Comparison of ENCODE assay signal across 1 cellular context in genomic region chr19:702847-703246, GRCh38.
A peak's percentile ranks its signal among the peaks of the same experiment; 100 is the strongest.
TF ChIP-seq lines count a peak whose summit lies in the region.

No MANE protein-coding gene starts in this region.

TF ChIP-seq in HepG2, 621 proteins besides CTCF, POLR2A, EP300 and RAD21:
- TF ChIP-seq ZNF460 (CRISPR knock-in tag; IDR thresholded peaks at IDR 0.05; ENCODE audit: borderline replicate concordance) (peak; percentile 42; the same call in 1 of the 2 replicates), ZNF121 (CRISPR knock-in tag; IDR thresholded peaks at IDR 0.05) (peak; percentile 80), ZNF770 (CRISPR knock-in tag; IDR thresholded peaks at IDR 0.05) (peak; percentile 81; the same call in 1 of the 2 replicates), ZNF550 (CRISPR knock-in tag; IDR thresholded peaks at IDR 0.05; ENCODE audit: borderline replicate concordance) (0 out of 2 replicates have a peak, but pooled peaks have one; percentile 10)
